Comparison of ENCODE assay signal across 8 cellular contexts in the genomic region with DNA sequence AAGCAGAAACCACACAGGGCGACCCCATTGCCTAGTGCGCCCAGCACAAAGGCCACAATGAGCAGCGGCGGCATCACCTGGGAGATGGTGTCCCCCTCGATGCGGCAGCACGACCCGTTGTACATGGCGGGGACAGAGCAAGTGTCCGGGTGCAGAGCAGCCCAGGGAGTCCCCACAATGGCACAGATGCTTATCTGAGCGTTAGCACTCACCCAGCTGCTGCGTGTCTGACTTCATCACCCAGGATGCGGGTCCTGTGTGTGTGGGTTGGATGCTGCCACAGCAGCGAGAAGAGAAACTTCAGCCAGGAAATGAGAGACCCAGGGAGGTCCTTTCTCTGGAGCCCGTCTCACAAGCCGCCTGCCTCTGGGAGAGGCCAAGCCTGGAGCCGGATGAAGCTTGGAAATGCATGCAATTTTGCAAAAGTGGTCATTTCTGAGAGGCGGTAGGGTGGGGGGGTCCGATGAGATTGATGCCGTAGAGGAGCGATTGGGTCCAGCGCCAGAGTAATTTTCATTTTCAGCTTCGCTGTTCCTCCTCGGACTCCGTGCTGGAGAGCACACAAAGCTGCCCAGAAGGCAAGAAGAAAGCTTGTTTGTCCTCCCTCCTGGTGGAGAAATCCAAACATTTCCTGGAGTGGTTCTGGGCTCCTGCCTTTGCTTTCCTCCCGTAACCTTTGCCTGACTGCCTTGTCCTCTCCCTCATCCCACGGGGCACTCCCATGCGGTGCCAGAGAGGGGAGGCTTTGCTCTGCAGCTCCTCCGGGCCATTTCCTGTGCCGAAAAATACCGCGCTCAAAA. TPM values are rescaled to one million over a fixed set of nuclear protein-coding genes. Genes with fewer than 3 reads are reported as not detected.
A peak's percentile ranks its signal among the peaks of the same experiment; 100 is the strongest.
DNase-seq lines count a peak whose midpoint lies in the region; ATAC-seq, FAIRE-seq and TF ChIP-seq lines count a peak whose summit lies in the region.

A gene with protein sequence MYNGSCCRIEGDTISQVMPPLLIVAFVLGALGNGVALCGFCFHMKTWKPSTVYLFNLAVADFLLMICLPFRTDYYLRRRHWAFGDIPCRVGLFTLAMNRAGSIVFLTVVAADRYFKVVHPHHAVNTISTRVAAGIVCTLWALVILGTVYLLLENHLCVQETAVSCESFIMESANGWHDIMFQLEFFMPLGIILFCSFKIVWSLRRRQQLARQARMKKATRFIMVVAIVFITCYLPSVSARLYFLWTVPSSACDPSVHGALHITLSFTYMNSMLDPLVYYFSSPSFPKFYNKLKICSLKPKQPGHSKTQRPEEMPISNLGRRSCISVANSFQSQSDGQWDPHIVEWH (minus strand): TSS at position 630 of the 800 bp plus-strand sequence. CDS start 505 bp downstream, at position 125.

- H3K4me3 ChIP-seq in left ventricle myocardium inferior (peak within 1 kb of the TSS; percentile 51), astrocyte (ENCODE audit: insufficient read depth, low read depth, low read length) (peak within 1 kb of the TSS; percentile 10), neuronal stem cell (ENCODE audit: low read length in 2 of 2) (no peak within 1 kb of the TSS), smooth muscle cell (no peak within 1 kb of the TSS)

- H3K4ac ChIP-seq in neuronal stem cell (ENCODE audit: low read length), result no peak within 1 kb of the TSS

- no peak within 1 kb of the TSS for H3K27ac ChIP-seq in left ventricle myocardium inferior (replicated peaks)
- peak within 1 kb of the TSS; percentile 11 for H3K27ac ChIP-seq in astrocyte (ENCODE audit: low read depth, low read length)
- no peak within 1 kb of the TSS for H3K27ac ChIP-seq in neuronal stem cell (replicated peaks; ENCODE audit: low read length)
- H3K27ac ChIP-seq in smooth muscle cell (ENCODE audit: low read depth), result no peak within 1 kb of the TSS

- H3K27ac Mint-ChIP-seq in astrocyte (ENCODE audit: unreplicated experiment), result no peak within 1 kb of the TSS

- ATAC-seq in Right ventricle myocardium inferior (no peak), GM21529 (IDR thresholded peaks at IDR 0.05; ENCODE audit: unreplicated experiment) (no peak)

- no peaks in the 10 kb centered on the region for H3K36me3 ChIP-seq in left ventricle myocardium inferior
- H3K36me3 ChIP-seq in astrocyte (ENCODE audit: insufficient read depth, low read length), result no peaks in the 10 kb centered on the region
- H3K36me3 ChIP-seq in neuronal stem cell (replicated peaks in 1 of 2; ENCODE audit: control insufficient read depth in 2 of 2, insufficient read depth in 2 of 2, low read length in 2 of 2), result no peaks in the 10 kb centered on the region
- H3K36me3 ChIP-seq in smooth muscle cell (ENCODE audit: low read depth), result no peaks in the 10 kb centered on the region

- peak within 1 kb of the TSS; percentile 65 for H2BK15ac ChIP-seq in neuronal stem cell (ENCODE audit: low read length)

- no peak within 1 kb of the TSS for H3K4me3 Mint-ChIP-seq in astrocyte (ENCODE audit: unreplicated experiment)

- peak within 1 kb of the TSS; percentile 47 for H2AK5ac ChIP-seq in neuronal stem cell (ENCODE audit: low read depth, low read length)

- no peaks in the 10 kb centered on the region for H4K20me1 ChIP-seq in astrocyte (ENCODE audit: insufficient read depth, low read length)
- no peaks in the 10 kb centered on the region for H4K20me1 ChIP-seq in smooth muscle cell (ENCODE audit: low read depth)

- H3K27me3 ChIP-seq in left ventricle myocardium inferior (ENCODE audit: low read depth) (peaks cover 22% of the 10 kb centered on the region), astrocyte (ENCODE audit: insufficient read depth, low read length) (peaks cover 2% of the 10 kb centered on the region), neuronal stem cell (ENCODE audit: control insufficient read depth in 3 of 3, insufficient read depth in 3 of 3, low read depth in 1 of 3, low read length in 3 of 3) (no peaks in the 10 kb centered on the region), smooth muscle cell (ENCODE audit: low read depth) (no peaks in the 10 kb centered on the region)

- H3K79me2 ChIP-seq in astrocyte (ENCODE audit: insufficient read depth, low read length) (no peaks in the 10 kb centered on the region), smooth muscle cell (ENCODE audit: low read depth) (no peaks in the 10 kb centered on the region)

- WGBS in neuronal stem cell (ENCODE audit: extremely low coverage in 2 of 2, insufficient read length in 2 of 2, insufficient replicate concordance in 1 of 2), 2 donors, result no CpG with 5 or more reads among the region's 32 CpGs
- 90% methylated on average over 32 of the region's 32 CpGs for WGBS in smooth muscle cell (ENCODE audit: low lambda C conversion rate)

- peak within 1 kb of the TSS; percentile 87 for H2BK12ac ChIP-seq in neuronal stem cell (ENCODE audit: low read length)

- H3K9me3 Mint-ChIP-seq in astrocyte (ENCODE audit: unreplicated experiment), result no peaks in the 10 kb centered on the region

- intact Hi-C loops in left ventricle myocardium inferior (cut with micrococcal nuclease) (no loop called here), Right ventricle myocardium inferior (cut with DNase I) (no loop called here)

- no peaks in the 10 kb centered on the region for H3F3A ChIP-seq in smooth muscle cell (ENCODE audit: low read depth)

- H3K79me1 ChIP-seq in neuronal stem cell (ENCODE audit: low read depth, low read length), result no peaks in the 10 kb centered on the region

- no peak within 1 kb of the TSS for H4K8ac ChIP-seq in neuronal stem cell (ENCODE audit: low read depth, low read length)

- H2BK120ac ChIP-seq in neuronal stem cell (ENCODE audit: low read depth, low read length), result no peak within 1 kb of the TSS

- H3K4me1 Mint-ChIP-seq in astrocyte (ENCODE audit: low read depth, unreplicated experiment), result peaks cover 7% of the 10 kb centered on the region

- no peak within 1 kb of the TSS for H3K14ac ChIP-seq in neuronal stem cell (ENCODE audit: low read length)

- peak within 1 kb of the TSS; percentile 51 for H3K18ac ChIP-seq in neuronal stem cell (ENCODE audit: low read length)

- H4K91ac ChIP-seq in neuronal stem cell (ENCODE audit: low read depth, low read length, poor library complexity), result no peak within 1 kb of the TSS

- FAIRE-seq in astrocyte (lab: Jason Lieb, UNC), result no peak

- peaks cover 8% of the 10 kb centered on the region for H3K27me3 Mint-ChIP-seq in astrocyte (ENCODE audit: low read depth, unreplicated experiment)

- H3K4me2 ChIP-seq in astrocyte (ENCODE audit: low read length), result peak within 1 kb of the TSS; percentile 66
- H3K4me2 ChIP-seq in neuronal stem cell (ENCODE audit: insufficient read depth, low read length, poor library complexity, severe bottlenecking), result no peak within 1 kb of the TSS
- no peak within 1 kb of the TSS for H3K4me2 ChIP-seq in smooth muscle cell

- H3K9me3 ChIP-seq in left ventricle myocardium inferior (replicated peaks), result no peaks in the 10 kb centered on the region
- H3K9me3 ChIP-seq in astrocyte (ENCODE audit: insufficient read depth, low read depth, low read length), result no peaks in the 10 kb centered on the region
- peaks cover 0 to 2% of the 10 kb centered on the region in 2 donors for H3K9me3 ChIP-seq in neuronal stem cell (replicated peaks in 1 of 2; ENCODE audit: control insufficient read depth in 2 of 2, insufficient read depth in 1 of 2, low read depth in 1 of 2, low read length in 2 of 2)
- H3K9me3 ChIP-seq in smooth muscle cell (replicated peaks; ENCODE audit: low read depth), result no peaks in the 10 kb centered on the region

- peak within 1 kb of the TSS; percentile 77 for H2BK5ac ChIP-seq in neuronal stem cell (ENCODE audit: low read length)

- H3K9ac ChIP-seq in astrocyte (ENCODE audit: low read length) (peak within 1 kb of the TSS; percentile 43), neuronal stem cell (ENCODE audit: low read depth, low read length, poor library complexity) (no peak within 1 kb of the TSS), smooth muscle cell (ENCODE audit: low read depth) (no peak within 1 kb of the TSS)

- H3K4me1 ChIP-seq in left ventricle myocardium inferior, result no peaks in the 10 kb centered on the region
- H3K4me1 ChIP-seq in astrocyte (ENCODE audit: insufficient read depth, low read length), result peaks cover 7% of the 10 kb centered on the region
- H3K4me1 ChIP-seq in neuronal stem cell (ENCODE audit: control insufficient read depth in 2 of 2, insufficient read depth in 1 of 2, low read depth in 1 of 2, low read length in 2 of 2), result peaks cover 0 to 2% of the 10 kb centered on the region in 2 donors
- no peaks in the 10 kb centered on the region for H3K4me1 ChIP-seq in smooth muscle cell (ENCODE audit: low read depth)

- no peaks in the 10 kb centered on the region for H3K36me3 Mint-ChIP-seq in astrocyte (ENCODE audit: low read depth, unreplicated experiment)

- DNase-seq in left ventricle myocardium inferior, result no peak
- no peak for DNase-seq in Right ventricle myocardium inferior (ENCODE audit: missing footprints)
- DNase-seq in astrocyte (ENCODE audit: low read depth), result no peak
- no peak for DNase-seq in neuronal stem cell (ENCODE audit: low spot score)
- no peak for DNase-seq in GM19238 (ENCODE audit: insufficient read length, low spot score)
- no peak for DNase-seq in smooth muscle cell (lab: John Stamatoyannopoulos, UW; ENCODE audit: unreplicated experiment)
- DNase-seq in T-helper 9 cell, result no peak

- peak within 1 kb of the TSS; percentile 13 for H2AFZ ChIP-seq in astrocyte (ENCODE audit: low read depth, low read length)
- peak within 1 kb of the TSS; percentile 69 for H2AFZ ChIP-seq in neuronal stem cell (ENCODE audit: low read length)
- H2AFZ ChIP-seq in smooth muscle cell (ENCODE audit: low read depth), result no peak within 1 kb of the TSS

- no peak within 1 kb of the TSS for H3K23ac ChIP-seq in neuronal stem cell (ENCODE audit: low read depth, low read length, poor library complexity)

- TF ChIP-seq CTCF in left ventricle myocardium inferior (IDR thresholded peaks at IDR 0.05; ENCODE audit: borderline replicate concordance) (no peak), astrocyte (IDR thresholded peaks at IDR 0.05; ENCODE audit: insufficient read depth, low read depth, low read length) (no peak), smooth muscle cell (IDR thresholded peaks at IDR 0.05; ENCODE audit: borderline replicate concordance, insufficient read depth, poor library complexity, severe bottlenecking) (no peak)

RNA-seq across cellular contexts. Expression of the gene that starts here (rescaled TPM):
- total RNA-seq in left ventricle myocardium inferior (not detected), Right ventricle myocardium inferior (0.08 TPM), astrocyte (not detected in 2 replicates), smooth muscle cell (not detected in 2 replicates)
- 0.01 TPM for polyA plus RNA-seq in neuronal stem cell (2013, experiment 1 of 2)
- polyA plus RNA-seq in neuronal stem cell (2013, experiment 2 of 2), result 0.01 TPM
- polyA plus RNA-seq in smooth muscle cell, result not detected in 2 replicates

Comparison
In these comparisons a context has a peak if more than half of its experiments do, and no peak if none do; other contexts are left out.
1. H3K4me3 ChIP-seq: peak in left ventricle myocardium inferior (single experiment) and astrocyte (single experiment); none in neuronal stem cell (0 of 2) and smooth muscle cell (single experiment).